ENCODE assay signal across 10 cellular contexts in genomic region chr13:46593403-46593802, GRCh38. TPM values are rescaled to one million over a fixed set of nuclear protein-coding genes. Genes with fewer than 3 reads are reported as not detected.
DNase-seq lines count a peak whose midpoint lies in the region; ATAC-seq and TF ChIP-seq lines count a peak whose summit lies in the region.
"Had no signal": no experiment of that assay in that cellular context is flagged by ENCODE, and none has a peak within 500 bp of the region (broad histone marks: within the 10 kb centered on the region; RNA-seq: fewer than 3 reads in every experiment).

No MANE protein-coding gene starts in this region.

- H3K36me3 ChIP-seq in Caco-2 (ENCODE audit: control insufficient read depth, insufficient read depth, low read length), result no peaks in the 10 kb centered on the region; the same call in 1 of the 2 replicates
- H3K36me3 ChIP-seq: MG63, upper lobe of left lung had no signal

- BruUV-seq in Caco-2 (replicated peaks; lab: Mats Ljungman, UMichigan), result no TSS peak

- DNase-seq in NAMALWA (ENCODE audit: low spot score) (peak; percentile 66), DMS153 treated with DMSO at 0.1 percent for 48 hours (lab: John Stamatoyannopoulos, UW; ENCODE audit: unreplicated experiment) (no peak), SHP77 treated with DMSO at 0.1 percent for 48 hours (lab: John Stamatoyannopoulos, UW) (no peak), Caco-2 (no peak), endothelial cell (ENCODE audit: low spot score) (no peak)
- DNase-seq in activated naive CD4-positive, alpha-beta T cell (lab: John Stamatoyannopoulos, UW), result peak; percentile 5 to 27 (median 12)
- DNase-seq in stimulated activated CD8-positive, alpha-beta memory T cell treated with anti-CD3 and anti-CD28 coated beads, Interleukin-7, amount 100 ng/mL, for 48 hours (ENCODE audit: extremely low read depth in 1 of 2, low read depth in 1 of 2), result peak; percentile 22 to 40
- DNase-seq: MG63 had no signal

- no peaks in the 10 kb centered on the region for H3K27me3 ChIP-seq in Caco-2 (replicated peaks; ENCODE audit: control insufficient read depth, insufficient read depth, low read length)
- H3K27me3 ChIP-seq: MG63, upper lobe of left lung had no signal

- H3K27me3 Mint-ChIP-seq in Caco-2 (ENCODE audit: insufficient read depth, unreplicated experiment) (no peaks in the 10 kb centered on the region), endothelial cell (ENCODE audit: unreplicated experiment) (peaks cover 4% of the 10 kb centered on the region)

- H3K9me3 Mint-ChIP-seq in Caco-2 (ENCODE audit: unreplicated experiment) (no peaks in the 10 kb centered on the region), endothelial cell (ENCODE audit: unreplicated experiment) (no peaks in the 10 kb centered on the region)

- no peaks in the 10 kb centered on the region for H3K36me3 Mint-ChIP-seq in Caco-2 (ENCODE audit: insufficient read depth, unreplicated experiment)
- H3K36me3 Mint-ChIP-seq in endothelial cell (ENCODE audit: low read depth, unreplicated experiment), result no peaks in the 10 kb centered on the region

- peaks cover 66% of the 10 kb centered on the region for H3K4me1 ChIP-seq in Caco-2

- H3K27ac Mint-ChIP-seq in Caco-2 (ENCODE audit: unreplicated experiment) (no peak overlapping the region), endothelial cell (ENCODE audit: unreplicated experiment) (no peak overlapping the region)

- H3K4me3 Mint-ChIP-seq in Caco-2 (ENCODE audit: unreplicated experiment) (no peak overlapping the region), endothelial cell (ENCODE audit: unreplicated experiment) (no peak overlapping the region)

- H3K9me3 ChIP-seq in Caco-2, result no peaks in the 10 kb centered on the region
- H3K9me3 ChIP-seq: MG63, upper lobe of left lung had no signal

- POLR2A ChIA-PET in Caco-2 (lab: Charles Lee), result interaction anchor here (0.6 kb wide), 1 partner anchor 11 kb away, joined by 12 read pairs; no protein-coding TSS in a partner anchor

- no peak for TF ChIP-seq CTCF in Caco-2 (IDR thresholded peaks at IDR 0.05; ENCODE audit: insufficient read depth in 1 of 2, low read depth in 1 of 2, low read length in 1 of 2, severe bottlenecking in 1 of 2, unreplicated experiment in 1 of 2)
- no peak for TF ChIP-seq CTCF in endothelial cell (IDR thresholded peaks at IDR 0.05; ENCODE audit: unreplicated experiment)

- CTCF ChIA-PET in Caco-2 (lab: Charles Lee), result no interaction called here

- H3K4me1 Mint-ChIP-seq in Caco-2 (ENCODE audit: low read depth, unreplicated experiment) (peaks cover 62% of the 10 kb centered on the region), endothelial cell (ENCODE audit: unreplicated experiment) (peaks cover 70% of the 10 kb centered on the region)

- intact Hi-C loops in Caco-2 (cut with micrococcal nuclease; ENCODE audit: unreplicated experiment), result no loop called here

- H3K4me3 ChIP-seq in Caco-2 (ENCODE audit: low read depth, low read length), result no peak overlapping the region
- H3K4me3 ChIP-seq: MG63, upper lobe of left lung had no signal

- ATAC-seq in GM21381 (IDR thresholded peaks at IDR 0.05; ENCODE audit: unreplicated experiment), result peak; percentile 39

RNA-seq across cellular contexts. Expression of gene LRCH1, which starts 40.4 kb away (rescaled TPM):
- total RNA-seq in Caco-2 (2022) (27.0 and 30.7 TPM in 2 replicates), endothelial cell (ENCODE audit: unreplicated experiment) (45.6 TPM)

Comparison
In these comparisons a context has a peak if more than half of its experiments do, and no peak if none do; other contexts are left out.
1. DNase-seq: peak in NAMALWA (single experiment), activated naive CD4-positive, alpha-beta T cell (4 of 4) and stimulated activated CD8-positive, alpha-beta memory T cell treated with anti-CD3 and anti-CD28 coated beads, Interleukin-7, amount 100 ng/mL, for 48 hours (2 of 2); none in DMS153 treated with DMSO at 0.1 percent for 48 hours (single experiment), SHP77 treated with DMSO at 0.1 percent for 48 hours (single experiment), Caco-2 (0 of 2) and endothelial cell (single experiment).